Comparison of ENCODE assay signal across 9 cellular contexts in the genomic region with DNA sequence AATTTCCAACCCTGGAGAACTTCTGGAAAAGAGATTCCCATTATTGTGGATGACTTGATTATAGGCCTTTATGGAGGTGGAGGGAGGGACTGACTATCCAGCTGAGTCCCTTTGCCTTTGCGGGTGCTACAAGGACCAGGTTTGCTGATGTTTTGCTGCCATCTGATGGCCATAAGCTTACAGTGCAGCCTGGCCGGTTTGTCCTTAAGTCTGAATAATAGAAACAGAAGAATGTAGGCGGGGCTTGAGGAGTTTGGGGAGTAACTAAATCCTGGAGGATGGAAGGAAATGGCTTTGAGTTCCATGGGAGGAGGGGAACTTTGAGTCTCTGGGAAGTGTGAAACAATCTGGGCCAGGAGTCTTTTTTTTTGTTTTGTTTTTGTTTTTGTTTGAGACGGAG. TPM values are rescaled to one million over a fixed set of nuclear protein-coding genes. Genes with fewer than 3 reads are reported as not detected.
DNase-seq lines count a peak whose midpoint lies in the region; ATAC-seq and TF ChIP-seq lines count a peak whose summit lies in the region.
"Had no signal": no experiment of that assay in that cellular context is flagged by ENCODE, and none has a peak within 500 bp of the region (broad histone marks: within the 10 kb centered on the region; RNA-seq: fewer than 3 reads in every experiment).

No MANE protein-coding gene starts in this region.

- intact Hi-C loops in naive thymus-derived CD4-positive, alpha-beta T cell (cut with micrococcal nuclease): loop anchor here (1.0 to 10.0 kb wide), 7 partner anchors 24 to 930 kb away; no protein-coding TSS in a partner anchor

- no peaks in the 10 kb centered on the region for H3K9me3 ChIP-seq in OCI-LY3 (ENCODE audit: insufficient read depth, low read length)
- H3K9me3 ChIP-seq in naive thymus-derived CD4-positive, alpha-beta T cell (ENCODE audit: control insufficient read depth in 2 of 3, low read length in 3 of 3): no peaks in the 10 kb centered on the region

- no peak overlapping the region for H3K4me3 Mint-ChIP-seq in naive thymus-derived CD4-positive, alpha-beta T cell

- no peak overlapping the region for H3K9ac ChIP-seq in OCI-LY3 (ENCODE audit: low read length)

- peaks cover 18% of the 10 kb centered on the region for H3K4me1 ChIP-seq in OCI-LY3 (ENCODE audit: low read length)
- H3K4me1 ChIP-seq in naive thymus-derived CD4-positive, alpha-beta T cell (ENCODE audit: control insufficient read depth in 2 of 2, insufficient read depth in 2 of 2, low read length in 2 of 2): no peaks in the 10 kb centered on the region

- peak overlapping the region; percentile 63 for H3K4me2 ChIP-seq in OCI-LY3 (ENCODE audit: low read length)

- no peaks in the 10 kb centered on the region for H3K36me3 ChIP-seq in OCI-LY3 (replicated peaks; ENCODE audit: low read depth, low read length)
- no peaks in the 10 kb centered on the region for H3K36me3 ChIP-seq in naive thymus-derived CD4-positive, alpha-beta T cell (ENCODE audit: control insufficient read depth in 2 of 3, insufficient read depth in 3 of 3, low read length in 3 of 3)

- no peaks in the 10 kb centered on the region for H3K79me2 ChIP-seq in OCI-LY3 (ENCODE audit: low read length)

- H3K4me1 Mint-ChIP-seq in naive thymus-derived CD4-positive, alpha-beta T cell: peaks cover 0 to 5% (median 3%) of the 10 kb centered on the region in 7 donors

- peak overlapping the region; percentile 61 for H3K4me3 ChIP-seq in OCI-LY3 (ENCODE audit: low read length)
- no peak overlapping the region for H3K4me3 ChIP-seq in naive thymus-derived CD4-positive, alpha-beta T cell (ENCODE audit: low read length)

- H3K27ac ChIP-seq in OCI-LY3 (ENCODE audit: low read length): no peak overlapping the region
- H3K27ac ChIP-seq in naive thymus-derived CD4-positive, alpha-beta T cell (ENCODE audit: low read depth, low read length): no peak overlapping the region

- ATAC-seq in naive thymus-derived CD4-positive, alpha-beta T cell: peak; percentile 94

- no peaks in the 10 kb centered on the region for H3K36me3 Mint-ChIP-seq in naive thymus-derived CD4-positive, alpha-beta T cell

- CTCF ChIA-PET in naive thymus-derived CD4-positive, alpha-beta T cell (lab: Charles Lee): interaction anchor here (0.9 to 2.9 kb wide), 11 partner anchors 8 to 548 kb away, joined by 3 to 24 read pairs (median 9); no protein-coding TSS in a partner anchor

- no peak for TF ChIP-seq POLR2A in erythroblast (IDR thresholded peaks at IDR 0.05; ENCODE audit: low read length)

- H3K9me3 Mint-ChIP-seq in naive thymus-derived CD4-positive, alpha-beta T cell: no peaks in the 10 kb centered on the region

- H3K27me3 Mint-ChIP-seq in naive thymus-derived CD4-positive, alpha-beta T cell: peaks cover 31 to 55% (median 36%) of the 10 kb centered on the region in 5 donors

- peaks cover 67% of the 10 kb centered on the region for H3K27me3 ChIP-seq in OCI-LY3 (ENCODE audit: low read depth, low read length)
- H3K27me3 ChIP-seq in naive thymus-derived CD4-positive, alpha-beta T cell (ENCODE audit: control insufficient read depth in 2 of 2, insufficient read depth in 2 of 2, low read length in 2 of 2): no peaks in the 10 kb centered on the region

- POLR2A ChIA-PET in naive thymus-derived CD4-positive, alpha-beta T cell (lab: Charles Lee): no interaction called here

- no peaks in the 10 kb centered on the region for H4K20me1 ChIP-seq in OCI-LY3 (ENCODE audit: insufficient read depth, low read length)

- peak; percentile 71 for DNase-seq in CMK (ENCODE audit: low read depth)
- peak; percentile 80 for DNase-seq in GM20000 (ENCODE audit: low spot score)
- peak; percentile 72 for DNase-seq in HuH-7.5 (ENCODE audit: low spot score)
- peak; percentile 77 for DNase-seq in activated CD8-positive, alpha-beta memory T cell treated with anti-CD3 and anti-CD28 coated beads, Interleukin-2, amount 50 U/mL, for 48 hours
- DNase-seq in erythroblast (lab: John Stamatoyannopoulos, UW): peak; percentile 82 to 88
- DNase-seq in naive thymus-derived CD4-positive, alpha-beta T cell: peak; percentile 25 to 70 (median 58)
- DNase-seq in stimulated activated naive CD4-positive, alpha-beta T cell treated with Interleukin-2 at 50 U/mL for 16 hours (lab: John Stamatoyannopoulos, UW): peak; percentile 43

- H2AFZ ChIP-seq in OCI-LY3 (ENCODE audit: low read depth, low read length): no peak overlapping the region

- H3K27ac Mint-ChIP-seq in naive thymus-derived CD4-positive, alpha-beta T cell: no peak overlapping the region

- TF ChIP-seq CTCF in GM20000 (IDR thresholded peaks at IDR 0.05; ENCODE audit: extremely low read depth, missing control alignments) (peak; percentile 88), OCI-LY3 (IDR thresholded peaks at IDR 0.05; ENCODE audit: low read depth, low read length) (peak; percentile 97)

RNA-seq across cellular contexts. Expression of a gene that starts 55.7 kb away (rescaled TPM):
- total RNA-seq in naive thymus-derived CD4-positive, alpha-beta T cell: 10 to 100 TPM in 1 of 5 experiments, 1 to 10 TPM in 1, under 1 TPM in 1, not detected in 2; 0.16 to 13.2 (median 1.7) TPM
- polyA plus RNA-seq in naive thymus-derived CD4-positive, alpha-beta T cell: under 1 TPM in 1 of 2 donors, not detected in 1; 0.09 TPM
- total RNA-seq: T-helper 2 cell treated with Interferon-gamma antibody and Interleukin-4, amounts not matched to agents 100 ng/mL and 5 ng/mL, for 36 hours had no signal
